10 cellular contexts compared by ENCODE assay signal in the genomic region with DNA sequence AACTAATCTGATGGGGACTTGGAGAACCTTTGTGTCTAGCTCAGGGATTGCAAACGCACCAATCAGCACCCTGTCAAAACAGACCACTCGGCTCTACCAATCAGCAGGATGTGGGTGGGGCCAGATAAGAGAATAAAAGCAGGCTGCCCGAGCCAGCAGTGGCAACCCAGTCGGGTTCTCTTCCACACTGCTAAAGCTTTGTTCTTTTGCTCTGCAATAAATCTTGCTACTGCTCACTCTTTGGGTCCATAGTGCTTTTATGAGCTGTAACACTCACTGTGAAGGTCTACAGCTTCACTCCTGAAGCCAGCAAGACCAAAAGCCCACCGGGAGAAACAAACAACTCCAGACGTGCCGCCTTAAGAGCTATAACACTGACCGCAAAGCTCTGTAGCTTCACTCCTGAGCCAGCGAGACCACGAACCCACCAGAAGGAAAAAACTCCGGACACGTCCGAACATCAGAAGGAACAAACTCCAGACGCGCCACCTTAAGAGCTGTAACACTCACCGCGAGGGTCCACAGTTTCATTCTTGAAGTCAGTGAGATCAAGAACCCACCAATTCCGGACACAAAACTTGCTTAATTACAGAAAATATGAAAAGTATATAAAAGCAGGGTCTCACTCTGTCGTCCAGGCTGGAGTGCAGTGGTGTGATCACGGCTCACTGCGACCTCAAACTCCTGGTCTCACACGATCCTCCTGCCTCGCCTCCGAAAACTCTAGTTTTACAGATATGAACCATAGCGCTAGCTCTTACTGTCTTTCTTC. TPM values are rescaled to one million over a fixed set of nuclear protein-coding genes. Genes with fewer than 3 reads are reported as not detected.
A peak's percentile ranks its signal among the peaks of the same experiment; 100 is the strongest.
DNase-seq lines count a peak whose midpoint lies in the region; ATAC-seq and TF ChIP-seq lines count a peak whose summit lies in the region.
"Not testable (repeated sequence)": the region's sequence is repeated elsewhere in the genome, so short reads cannot be mapped to it uniquely, and the experiment has no call there.
"Had no signal": no experiment of that assay in that cellular context is flagged by ENCODE, and none has a peak within 500 bp of the region (broad histone marks: within the 10 kb centered on the region; RNA-seq: fewer than 3 reads in every experiment).

No MANE protein-coding gene starts in this region.

- DNase-seq in A172 (ENCODE audit: low spot score): peak; percentile 18
- DNase-seq in Panc1 (ENCODE audit: low read depth, low spot score); activated CD8-positive, alpha-beta memory T cell treated with anti-CD3 and anti-CD28 coated beads, Interleukin-2, amount 10 ng/mL, durations not matched to agents 7 days and 5 days; caudate nucleus (lab: John Stamatoyannopoulos, UW); right atrium auricular region (ENCODE audit: low spot score); nephron progenitor cell; spleen: not testable (repeated sequence)

- H3K4me1 ChIP-seq in Panc1 (ENCODE audit: control insufficient read depth, insufficient read depth, low read length); right atrium auricular region: not testable (repeated sequence)
- H3K4me1 ChIP-seq in spleen: peaks cover 3 to 64% (median 42%) of the 10 kb centered on the region in 6 donors

- POLR2A ChIA-PET in Panc1 (lab: Charles Lee): not testable (repeated sequence)

- peak overlapping the region; percentile 75 for H3K4me3 Mint-ChIP-seq in activated CD8-positive, alpha-beta memory T cell treated with anti-CD3 and anti-CD28 coated beads, Interleukin-2, amount 10 ng/mL, durations not matched to agents 7 days and 5 days
- peak overlapping the region; percentile 84 for H3K4me3 Mint-ChIP-seq in nephron progenitor cell

- TF ChIP-seq POLR2A in spleen (IDR thresholded peaks at IDR 0.05): not testable (repeated sequence)

- BruUV-seq in Panc1 (replicated peaks; lab: Mats Ljungman, UMichigan): not testable (repeated sequence)

- CTCF ChIA-PET in Panc1 (lab: Charles Lee): interaction anchor here (0.5 to 1.2 kb wide), 3 partner anchors 59 to 178 kb away, joined by 3 to 8 read pairs (median 3); no protein-coding TSS in a partner anchor
- CTCF ChIA-PET in activated CD8-positive, alpha-beta memory T cell treated with anti-CD3 and anti-CD28 coated beads, Interleukin-2, amount 10 ng/mL, durations not matched to agents 7 days and 5 days (lab: Charles Lee): interaction anchor here (1.3 to 3.6 kb wide), 11 partner anchors 10 to 202 kb away, joined by 3 to 63 read pairs (median 6); a partner anchor contains a TSS

- in situ Hi-C loops in Panc1 (cut with HindIII; ENCODE audit: low pct_unique_long_range_greater_than_20kb, low sequenced_read_pairs): not testable (repeated sequence)

- TF ChIP-seq CTCF in Panc1 (IDR thresholded peaks at IDR 0.05); right atrium auricular region (IDR thresholded peaks at IDR 0.05); nephron progenitor cell (IDR thresholded peaks at IDR 0.05); spleen (IDR thresholded peaks at IDR 0.05 in 8 of 11, conservative IDR thresholded peaks at IDR 0.05 in 3 of 11): not testable (repeated sequence)

- H3K4me3 ChIP-seq in Panc1 (ENCODE audit: low read depth in 2 of 2, low read length in 2 of 2): peak overlapping the region; percentile 79 to 86
- H3K4me3 ChIP-seq in right atrium auricular region: peak overlapping the region; percentile 62 to 71
- peak overlapping the region in 6 of 8 donors; percentile 39 to 81 (median 56) for H3K4me3 ChIP-seq in spleen

- not testable (repeated sequence) for H3K36me3 ChIP-seq in Panc1 (ENCODE audit: control insufficient read depth, insufficient read depth, low read length); right atrium auricular region
- H3K36me3 ChIP-seq in spleen: peaks cover 0 to 40% (median 1%) of the 10 kb centered on the region in 6 donors

- not testable (repeated sequence) for H3K27me3 ChIP-seq in Panc1 (ENCODE audit: control insufficient read depth, insufficient read depth, low read length); right atrium auricular region; spleen (replicated peaks in 1 of 7)

- not testable (repeated sequence) for H3K27me3 Mint-ChIP-seq in activated CD8-positive, alpha-beta memory T cell treated with anti-CD3 and anti-CD28 coated beads, Interleukin-2, amount 10 ng/mL, durations not matched to agents 7 days and 5 days
- H3K27me3 Mint-ChIP-seq in nephron progenitor cell (ENCODE audit: low read depth, poor library complexity): peaks cover 11% of the 10 kb centered on the region

- 60 to 77% (median 73%) methylated on average over 23 to 25 of the region's 25 CpGs for WGBS in spleen, 5 donors

- peaks cover 30% of the 10 kb centered on the region for H3K36me3 Mint-ChIP-seq in activated CD8-positive, alpha-beta memory T cell treated with anti-CD3 and anti-CD28 coated beads, Interleukin-2, amount 10 ng/mL, durations not matched to agents 7 days and 5 days
- H3K36me3 Mint-ChIP-seq in nephron progenitor cell (ENCODE audit: low read depth): not testable (repeated sequence)

- peak; percentile 2 for ATAC-seq in GM21529 (IDR thresholded peaks at IDR 0.05; ENCODE audit: unreplicated experiment)
- ATAC-seq in Panc1; activated CD8-positive, alpha-beta memory T cell treated with anti-CD3 and anti-CD28 coated beads, Interleukin-2, amount 10 ng/mL, durations not matched to agents 7 days and 5 days: not testable (repeated sequence)

- H3K4me1 Mint-ChIP-seq in activated CD8-positive, alpha-beta memory T cell treated with anti-CD3 and anti-CD28 coated beads, Interleukin-2, amount 10 ng/mL, durations not matched to agents 7 days and 5 days: peaks cover 37% of the 10 kb centered on the region
- peaks cover 11% of the 10 kb centered on the region for H3K4me1 Mint-ChIP-seq in nephron progenitor cell

- H3K9me3 ChIP-seq in Panc1 (ENCODE audit: control insufficient read depth, insufficient read depth, low read depth, low read length); right atrium auricular region: not testable (repeated sequence)
- peaks cover 0 to 11% (median 0%) of the 10 kb centered on the region in 8 donors for H3K9me3 ChIP-seq in spleen

- intact Hi-C loops in Panc1 (cut with micrococcal nuclease; ENCODE audit: unreplicated experiment) (loop anchor here (2.0 kb wide), 1 partner anchor 170 kb away; no protein-coding TSS in a partner anchor), spleen (cut with DNase I; ENCODE audit: low total_unique reads) (loop anchor here (5.0 kb wide), 1 partner anchor 171 kb away; no protein-coding TSS in a partner anchor)

- H3K27ac ChIP-seq in Panc1 (ENCODE audit: low read length) (peak overlapping the region; percentile 88), caudate nucleus (ENCODE audit: low read depth, low read length) (peak overlapping the region; percentile 93), right atrium auricular region (peak overlapping the region; percentile 92 to 96), spleen (peak overlapping the region; percentile 93 to 100 (median 99))

- peak overlapping the region; percentile 99 for H3K27ac Mint-ChIP-seq in activated CD8-positive, alpha-beta memory T cell treated with anti-CD3 and anti-CD28 coated beads, Interleukin-2, amount 10 ng/mL, durations not matched to agents 7 days and 5 days
- not testable (repeated sequence) for H3K27ac Mint-ChIP-seq in nephron progenitor cell

- H3K9me3 Mint-ChIP-seq in activated CD8-positive, alpha-beta memory T cell treated with anti-CD3 and anti-CD28 coated beads, Interleukin-2, amount 10 ng/mL, durations not matched to agents 7 days and 5 days (ENCODE audit: low read depth): not testable (repeated sequence)
- peaks cover 14% of the 10 kb centered on the region for H3K9me3 Mint-ChIP-seq in nephron progenitor cell

RNA-seq across cellular contexts. Expression of a gene that starts 26.0 kb away (rescaled TPM):
- not detected in 2 replicates for total RNA-seq in A172 (2014; rRNA removed; shearing (Covaris generic))
- total RNA-seq in Panc1 (2021; ENCODE audit: unreplicated experiment): 1.1 TPM
- polyA plus RNA-seq in Panc1 (2012; ENCODE audit: insufficient read length): not detected
- total RNA-seq in activated CD8-positive, alpha-beta memory T cell treated with anti-CD3 and anti-CD28 coated beads, Interleukin-2, amount 10 ng/mL, durations not matched to agents 7 days and 5 days: not detected
- not detected for total RNA-seq in right atrium auricular region
- total RNA-seq in spleen: 1 to 10 TPM in 5 of 7 donors, under 1 TPM in 2; 0.57 to 3.7 (median 1.3) TPM
- 1 to 10 TPM; 1.2 to 3.2 (median 2.7) TPM for polyA plus RNA-seq in spleen

RNA-seq across cellular contexts. Expression of a gene that starts 38.0 kb away (rescaled TPM):
- total RNA-seq in A172 (2014; rRNA removed; shearing (Covaris generic)): 62.6 and 68.5 TPM in 2 replicates
- 21.4 TPM for total RNA-seq in Panc1 (2021; ENCODE audit: unreplicated experiment)
- polyA plus RNA-seq in Panc1 (2012; ENCODE audit: insufficient read length): 9.0 TPM
- 100 to 1,000 TPM; 100 to 106 TPM for total RNA-seq in activated CD8-positive, alpha-beta memory T cell treated with anti-CD3 and anti-CD28 coated beads, Interleukin-2, amount 10 ng/mL, durations not matched to agents 7 days and 5 days
- 1 to 10 TPM; 1.5 to 1.6 TPM for total RNA-seq in right atrium auricular region
- 10 to 100 TPM in 4 of 7 donors, 1 to 10 TPM in 3; 6.6 to 12.6 (median 10.2) TPM for total RNA-seq in spleen
- polyA plus RNA-seq in spleen: 1 to 10 TPM; 6.2 to 9.8 (median 7.1) TPM

RNA-seq across cellular contexts. Expression of a gene that starts 38.8 kb away (rescaled TPM):
- 18.9 and 24.8 TPM in 2 replicates for total RNA-seq in A172 (2014; rRNA removed; shearing (Covaris generic))
- total RNA-seq in Panc1 (2021; ENCODE audit: unreplicated experiment) (37.1 TPM), right atrium auricular region (1 to 10 TPM; 7.6 to 9.1 TPM), spleen (10 to 100 TPM in 6 of 7 donors, 1 to 10 TPM in 1; 7.7 to 22.5 (median 17.8) TPM)
- polyA plus RNA-seq in Panc1 (2012; ENCODE audit: insufficient read length): 35.5 TPM
- total RNA-seq in activated CD8-positive, alpha-beta memory T cell treated with anti-CD3 and anti-CD28 coated beads, Interleukin-2, amount 10 ng/mL, durations not matched to agents 7 days and 5 days: 10 to 100 TPM; 48.3 to 57.9 TPM
- 10 to 100 TPM; 11.1 to 15.2 (median 11.7) TPM for polyA plus RNA-seq in spleen

RNA-seq across cellular contexts. Expression of a gene that starts 57.6 kb away (rescaled TPM):
- not detected in 2 replicates for total RNA-seq in A172 (2014; rRNA removed; shearing (Covaris generic))
- not detected for total RNA-seq in Panc1 (2021; ENCODE audit: unreplicated experiment)
- 0.19 TPM for polyA plus RNA-seq in Panc1 (2012; ENCODE audit: insufficient read length)
- total RNA-seq in activated CD8-positive, alpha-beta memory T cell treated with anti-CD3 and anti-CD28 coated beads, Interleukin-2, amount 10 ng/mL, durations not matched to agents 7 days and 5 days: not detected
- not detected for total RNA-seq in right atrium auricular region
- total RNA-seq in spleen: not detected
- not detected for polyA plus RNA-seq in spleen
- total RNA-seq: cardiac septum, LHCN-M2 had no signal
